8 cellular contexts compared by ENCODE assay signal in the genomic region with DNA sequence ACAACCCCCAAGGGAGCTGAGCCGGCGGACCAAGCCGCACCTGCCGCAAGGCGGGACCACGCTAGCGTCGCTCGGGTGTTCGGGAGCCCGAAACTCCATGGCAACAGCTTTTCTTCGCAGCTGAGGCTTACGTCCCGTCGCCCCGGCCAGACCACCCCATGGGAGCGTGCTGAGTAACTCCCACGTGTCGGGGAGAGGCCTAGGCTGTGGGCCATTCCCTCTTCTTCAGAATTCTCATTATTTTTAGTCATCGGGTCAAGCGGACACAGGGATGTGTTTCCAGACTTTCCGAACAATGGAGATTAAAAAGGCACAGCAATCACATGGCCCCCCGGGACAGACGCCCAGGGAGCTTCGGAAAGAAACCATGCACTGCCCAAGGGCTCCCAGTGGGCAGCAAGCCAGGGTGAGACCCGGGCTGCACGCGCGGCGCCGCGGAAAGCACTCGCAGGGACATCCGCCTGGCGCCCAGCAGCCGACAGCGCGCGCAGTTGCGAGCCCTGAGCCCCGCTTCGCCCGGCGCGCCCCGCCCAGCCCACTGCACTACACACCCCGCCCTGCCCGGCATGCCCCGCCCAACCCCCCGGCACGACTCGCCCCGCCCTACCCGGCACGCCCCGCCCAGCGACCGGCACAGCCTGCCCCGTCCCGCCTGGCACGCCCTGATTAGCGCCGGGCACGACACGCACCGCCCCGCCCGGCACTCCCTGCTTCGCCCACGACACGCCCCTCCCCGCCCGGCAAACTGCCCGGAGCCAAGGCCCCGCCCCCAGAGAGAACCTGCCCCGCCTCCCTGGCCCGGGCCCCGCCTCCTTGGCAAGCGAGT. TPM values are rescaled to one million over a fixed set of nuclear protein-coding genes. Genes with fewer than 3 reads are reported as not detected.
DNase-seq lines count a peak whose midpoint lies in the region; ATAC-seq and TF ChIP-seq lines count a peak whose summit lies in the region.

No MANE protein-coding gene starts in this region.

- peak overlapping the region; percentile 50 for H3K27ac Mint-ChIP-seq in WTC11

- peak; percentile 100 for DNase-seq in AG08396 (ENCODE audit: low spot score)
- DNase-seq in NCI-H2227 (lab: John Stamatoyannopoulos, UW; ENCODE audit: unreplicated experiment), result peak; percentile 96
- DNase-seq in WTC11 (ENCODE audit: low spot score), result peak; percentile 99
- DNase-seq in caudate nucleus (lab: John Stamatoyannopoulos, UW), result peak; percentile 64 to 99 (median 97)
- DNase-seq in islet precursor cell, result peak; percentile 99
- peak; percentile 100 for DNase-seq in stimulated activated CD4-positive, alpha-beta T cell treated with anti-CD3 and anti-CD28 coated beads, Interleukin-12 subunit alpha, Interleukin-12 subunit beta, amount 100 ng/mL, for 4 hours

- peaks cover 9% of the 10 kb centered on the region for H3K4me1 Mint-ChIP-seq in WTC11

- CTCF ChIA-PET in WTC11 (lab: Charles Lee), result no interaction called here

- H3K27ac ChIP-seq in caudate nucleus (ENCODE audit: low read depth, low read length), result peak overlapping the region; percentile 76

- no peaks in the 10 kb centered on the region for H3K36me3 Mint-ChIP-seq in WTC11

- peak overlapping the region; percentile 91 for H3K4me3 Mint-ChIP-seq in WTC11

- H3K27me3 Mint-ChIP-seq in WTC11 (ENCODE audit: low read depth), result peaks cover 33% of the 10 kb centered on the region

- no peak for TF ChIP-seq CTCF in WTC11 (IDR thresholded peaks at IDR 0.05)

- no peaks in the 10 kb centered on the region for H3K9me3 Mint-ChIP-seq in WTC11

- POLR2A ChIA-PET in WTC11 (lab: Charles Lee), result interaction anchor here (1.3 kb wide), 1 partner anchor 16 kb away, joined by 3 read pairs; no protein-coding TSS in a partner anchor

- ATAC-seq in GM18909 (IDR thresholded peaks at IDR 0.05; ENCODE audit: poor library complexity, unreplicated experiment) (peak; percentile 93), HG03159 (IDR thresholded peaks at IDR 0.05; ENCODE audit: unreplicated experiment) (peak; percentile 86), WTC11 (peak; percentile 96)

TF ChIP-seq in WTC11, 78 proteins besides CTCF, POLR2A, EP300 and RAD21 (continues in another document):
- TF ChIP-seq MXD4 (CRISPR knock-in tag; IDR thresholded peaks at IDR 0.05; ENCODE audit: borderline replicate concordance) (no peak), OVOL2 (CRISPR knock-in tag; IDR thresholded peaks at IDR 0.05; ENCODE audit: borderline replicate concordance) (no peak), NR2C2 (CRISPR knock-in tag; IDR thresholded peaks at IDR 0.05) (no peak), AR (CRISPR knock-in tag; IDR thresholded peaks at IDR 0.05) (no peak), SP1 (CRISPR knock-in tag; conservative IDR thresholded peaks at IDR 0.05) (peak; percentile 77), NFYB (CRISPR knock-in tag; conservative IDR thresholded peaks at IDR 0.05; ENCODE audit: low read depth) (no peak; the same call in 1 of the 2 replicates), EMX1 (CRISPR knock-in tag; IDR thresholded peaks at IDR 0.05) (no peak), NR1H2 (CRISPR knock-in tag; IDR thresholded peaks at IDR 0.05) (no peak), ATF6 (CRISPR knock-in tag; IDR thresholded peaks at IDR 0.05) (no peak), ZNF416 (CRISPR knock-in tag; IDR thresholded peaks at IDR 0.05) (no peak)
- TF ChIP-seq, protein P1, sequence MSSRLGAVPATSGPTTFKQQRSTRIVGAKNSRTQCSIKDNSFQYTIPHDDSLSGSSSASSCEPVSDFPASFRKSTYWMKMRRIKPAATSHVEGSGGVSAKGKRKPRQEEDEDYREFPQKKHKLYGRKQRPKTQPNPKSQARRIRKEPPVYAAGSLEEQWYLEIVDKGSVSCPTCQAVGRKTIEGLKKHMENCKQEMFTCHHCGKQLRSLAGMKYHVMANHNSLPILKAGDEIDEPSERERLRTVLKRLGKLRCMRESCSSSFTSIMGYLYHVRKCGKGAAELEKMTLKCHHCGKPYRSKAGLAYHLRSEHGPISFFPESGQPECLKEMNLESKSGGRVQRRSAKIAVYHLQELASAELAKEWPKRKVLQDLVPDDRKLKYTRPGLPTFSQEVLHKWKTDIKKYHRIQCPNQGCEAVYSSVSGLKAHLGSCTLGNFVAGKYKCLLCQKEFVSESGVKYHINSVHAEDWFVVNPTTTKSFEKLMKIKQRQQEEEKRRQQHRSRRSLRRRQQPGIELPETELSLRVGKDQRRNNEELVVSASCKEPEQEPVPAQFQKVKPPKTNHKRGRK (CRISPR knock-in tag; IDR thresholded peaks at IDR 0.05; ENCODE audit: borderline replicate concordance), result no peak
- TF ChIP-seq, protein P2, sequence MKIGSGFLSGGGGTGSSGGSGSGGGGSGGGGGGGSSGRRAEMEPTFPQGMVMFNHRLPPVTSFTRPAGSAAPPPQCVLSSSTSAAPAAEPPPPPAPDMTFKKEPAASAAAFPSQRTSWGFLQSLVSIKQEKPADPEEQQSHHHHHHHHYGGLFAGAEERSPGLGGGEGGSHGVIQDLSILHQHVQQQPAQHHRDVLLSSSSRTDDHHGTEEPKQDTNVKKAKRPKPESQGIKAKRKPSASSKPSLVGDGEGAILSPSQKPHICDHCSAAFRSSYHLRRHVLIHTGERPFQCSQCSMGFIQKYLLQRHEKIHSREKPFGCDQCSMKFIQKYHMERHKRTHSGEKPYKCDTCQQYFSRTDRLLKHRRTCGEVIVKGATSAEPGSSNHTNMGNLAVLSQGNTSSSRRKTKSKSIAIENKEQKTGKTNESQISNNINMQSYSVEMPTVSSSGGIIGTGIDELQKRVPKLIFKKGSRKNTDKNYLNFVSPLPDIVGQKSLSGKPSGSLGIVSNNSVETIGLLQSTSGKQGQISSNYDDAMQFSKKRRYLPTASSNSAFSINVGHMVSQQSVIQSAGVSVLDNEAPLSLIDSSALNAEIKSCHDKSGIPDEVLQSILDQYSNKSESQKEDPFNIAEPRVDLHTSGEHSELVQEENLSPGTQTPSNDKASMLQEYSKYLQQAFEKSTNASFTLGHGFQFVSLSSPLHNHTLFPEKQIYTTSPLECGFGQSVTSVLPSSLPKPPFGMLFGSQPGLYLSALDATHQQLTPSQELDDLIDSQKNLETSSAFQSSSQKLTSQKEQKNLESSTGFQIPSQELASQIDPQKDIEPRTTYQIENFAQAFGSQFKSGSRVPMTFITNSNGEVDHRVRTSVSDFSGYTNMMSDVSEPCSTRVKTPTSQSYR (CRISPR knock-in tag; IDR thresholded peaks at IDR 0.05), result no peak

RNA-seq across cellular contexts. Expression of gene AK7, which starts 0.4 kb away (rescaled TPM):
- total RNA-seq in WTC11 (2021), result 6.4 to 8.4 TPM (median 6.6 TPM) in 3 replicates

RNA-seq across cellular contexts. Expression of gene GSKIP, which starts 28.2 kb away (rescaled TPM):
- total RNA-seq in WTC11 (2021), result 41.4 to 43.9 TPM (median 43.0 TPM) in 3 replicates

RNA-seq across cellular contexts. Expression of gene ATG2B, which starts 28.4 kb away (rescaled TPM):
- total RNA-seq in WTC11 (2021), result 10.0 to 10.3 TPM (median 10.3 TPM) in 3 replicates

Comparison
In these comparisons a context has a peak if more than half of its experiments do, and no peak if none do; other contexts are left out.
1. Peak in every context shown above with its lines: DNase-seq, ATAC-seq and H3K27ac ChIP-seq.